Comparison of ENCODE assay signal across 15 cellular contexts in genomic region chr12:38527631-38528030, GRCh38.
DNase-seq lines count a peak whose midpoint lies in the region; ATAC-seq and TF ChIP-seq lines count a peak whose summit lies in the region.
"Had no signal": no experiment of that assay in that cellular context is flagged by ENCODE, and none has a peak within 500 bp of the region (broad histone marks: within the 10 kb centered on the region; RNA-seq: fewer than 3 reads in every experiment).

No MANE protein-coding gene starts in this region.

- intact Hi-C loops in PC-3 (cut with micrococcal nuclease), result no loop called here

- BruUV-seq in PC-3 (replicated peaks; lab: Mats Ljungman, UMichigan), result no TSS peak

- H3K27me3 ChIP-seq in GM23338 (ENCODE audit: insufficient read depth) (no peaks in the 10 kb centered on the region), PC-3 (ENCODE audit: low read length) (no peaks in the 10 kb centered on the region), neural progenitor cell (no peaks in the 10 kb centered on the region), right atrium auricular region (no peaks in the 10 kb centered on the region)

- no peak for TF ChIP-seq CTCF in GM23338 (conservative IDR thresholded peaks at IDR 0.05; ENCODE audit: low read depth in 2 of 2)
- no peak for TF ChIP-seq CTCF in PC-3 (conservative IDR thresholded peaks at IDR 0.05; ENCODE audit: low read depth, low read length)
- no peak for TF ChIP-seq CTCF in epithelial cell of esophagus (IDR thresholded peaks at IDR 0.05; ENCODE audit: insufficient read depth, low read depth, low read length, missing control alignments)
- TF ChIP-seq CTCF in neural progenitor cell (IDR thresholded peaks at IDR 0.05), result no peak
- no peak for TF ChIP-seq CTCF in right atrium auricular region (IDR thresholded peaks at IDR 0.05)

- H3K4me2 ChIP-seq in GM23338, result no peak overlapping the region
- H3K4me2 ChIP-seq in PC-3 (ENCODE audit: low read length), result no peak overlapping the region
- H3K4me2 ChIP-seq in neural progenitor cell, result no peak overlapping the region

- H3K9me2 ChIP-seq in GM23338 (ENCODE audit: insufficient read depth), result no peaks in the 10 kb centered on the region
- no peaks in the 10 kb centered on the region for H3K9me2 ChIP-seq in PC-3 (replicated peaks; ENCODE audit: low read length)

- H2AFZ ChIP-seq in GM23338 (no peak overlapping the region), PC-3 (ENCODE audit: low read length) (no peak overlapping the region), neural progenitor cell (replicated peaks) (no peak overlapping the region)
- H2AFZ ChIP-seq: GM23248 had no signal

- no peaks in the 10 kb centered on the region for H3K36me3 ChIP-seq in GM23338 (ENCODE audit: insufficient read depth)
- H3K36me3 ChIP-seq in PC-3 (ENCODE audit: low read depth, low read length), result no peaks in the 10 kb centered on the region
- no peaks in the 10 kb centered on the region for H3K36me3 ChIP-seq in neural progenitor cell
- no peaks in the 10 kb centered on the region for H3K36me3 ChIP-seq in right atrium auricular region

- POLR2A ChIA-PET in PC-3 (lab: Charles Lee; ENCODE audit: unreplicated experiment), result no interaction called here

- H3K4me3 ChIP-seq in GM23338, result no peak overlapping the region
- H3K4me3 ChIP-seq in PC-3 (ENCODE audit: low read length), result no peak overlapping the region
- H3K4me3 ChIP-seq in epithelial cell of esophagus (ENCODE audit: low read length), result no peak overlapping the region
- no peak overlapping the region for H3K4me3 ChIP-seq in neural progenitor cell
- H3K4me3 ChIP-seq in right atrium auricular region, result no peak overlapping the region
- H3K4me3 ChIP-seq: GM23248 had no signal

- H3K27me3 Mint-ChIP-seq in GM23338 (ENCODE audit: insufficient read depth, low read depth, poor library complexity) (no peaks in the 10 kb centered on the region), neural progenitor cell (ENCODE audit: insufficient read depth, low read depth) (peaks cover 2% of the 10 kb centered on the region)
- H3K27me3 Mint-ChIP-seq: CD4-positive, alpha-beta memory T cell had no signal

- H3K9me3 ChIP-seq in PC-3 (ENCODE audit: low read length), result no peaks in the 10 kb centered on the region
- no peaks in the 10 kb centered on the region for H3K9me3 ChIP-seq in neural progenitor cell (ENCODE audit: low read depth)
- H3K9me3 ChIP-seq in right atrium auricular region, result peaks cover 0 to 4% of the 10 kb centered on the region in 2 donors
- H3K9me3 ChIP-seq: Caco-2 had no signal

- H3K9me3 Mint-ChIP-seq in GM23338 (peaks cover 3% of the 10 kb centered on the region; the same call in 1 of the 3 replicates), neural progenitor cell (peaks cover 3% of the 10 kb centered on the region)
- H3K9me3 Mint-ChIP-seq: H9 had no signal

- DNase-seq in GM23338 (ENCODE audit: low spot score) (no peak), PC-3 (peak; percentile 8), epithelial cell of esophagus (ENCODE audit: low read depth) (peak; percentile 34), neural progenitor cell (ENCODE audit: low spot score) (no peak), NCI-H524 treated with DMSO at 0.1 percent for 48 hours (lab: John Stamatoyannopoulos, UW) (no peak), right atrium auricular region (ENCODE audit: low spot score) (no peak)
- DNase-seq: C1 segment of cervical spinal cord; Caco-2; CD4-positive, alpha-beta memory T cell; DMS153; DND-41; GM23248; H9; HFFc6 had no signal

- H3K4me1 Mint-ChIP-seq in GM23338 (no peaks in the 10 kb centered on the region; the same call in 2 of the 3 replicates), neural progenitor cell (peaks cover 12% of the 10 kb centered on the region)
- H3K4me1 Mint-ChIP-seq: CD4-positive, alpha-beta memory T cell had no signal

- H3K79me2 ChIP-seq in GM23338 (replicated peaks; ENCODE audit: insufficient read depth) (no peaks in the 10 kb centered on the region), PC-3 (ENCODE audit: low read length) (no peaks in the 10 kb centered on the region), neural progenitor cell (ENCODE audit: low read depth) (no peaks in the 10 kb centered on the region)

- H3K27ac Mint-ChIP-seq in GM23338, result peak overlapping the region; percentile 72; the same call in 1 of the 2 replicates
- peak overlapping the region; percentile 79 for H3K27ac Mint-ChIP-seq in neural progenitor cell
- H3K27ac Mint-ChIP-seq: CD4-positive, alpha-beta memory T cell; HFFc6 had no signal

- no peak overlapping the region for H3K9ac ChIP-seq in PC-3 (ENCODE audit: low read length)
- no peak overlapping the region for H3K9ac ChIP-seq in neural progenitor cell
- H3K9ac ChIP-seq: GM23248 had no signal

- no peaks in the 10 kb centered on the region for H3K36me3 Mint-ChIP-seq in GM23338 (ENCODE audit: low read depth)
- no peaks in the 10 kb centered on the region for H3K36me3 Mint-ChIP-seq in neural progenitor cell
- H3K36me3 Mint-ChIP-seq: CD4-positive, alpha-beta memory T cell had no signal

- CTCF ChIA-PET in PC-3 (lab: Charles Lee), result no interaction called here

- H3F3A ChIP-seq in GM23338 (replicated peaks; ENCODE audit: low read depth), result no peaks in the 10 kb centered on the region
- H3F3A ChIP-seq in PC-3 (ENCODE audit: low read length, unreplicated experiment), result no peaks in the 10 kb centered on the region
- no peaks in the 10 kb centered on the region for H3F3A ChIP-seq in neural progenitor cell (ENCODE audit: low read depth)

- ATAC-seq in GM23338 (no peak), PC-3 (peak; percentile 56)
- ATAC-seq in activated CD4-positive, CD25-positive, alpha-beta regulatory T cell treated with anti-CD3 and anti-CD28 coated beads, Interleukin-2, amount 50 U/mL, for 24 hours, result no peak

- H3K4me1 ChIP-seq in GM23338 (ENCODE audit: insufficient read depth), result no peaks in the 10 kb centered on the region
- H3K4me1 ChIP-seq in PC-3 (ENCODE audit: insufficient read depth, low read length), result no peaks in the 10 kb centered on the region
- H3K4me1 ChIP-seq in neural progenitor cell, result peaks cover 3% of the 10 kb centered on the region
- H3K4me1 ChIP-seq in right atrium auricular region, result no peaks in the 10 kb centered on the region
- H3K4me1 ChIP-seq: Caco-2 had no signal

- H3K4me3 Mint-ChIP-seq in GM23338, result no peak overlapping the region
- H3K4me3 Mint-ChIP-seq in neural progenitor cell, result no peak overlapping the region
- H3K4me3 Mint-ChIP-seq: CD4-positive, alpha-beta memory T cell; H9; HFFc6 had no signal

- H3K27ac ChIP-seq in GM23338 (ENCODE audit: low read depth), result no peak overlapping the region
- H3K27ac ChIP-seq in PC-3 (ENCODE audit: low read length), result no peak overlapping the region
- H3K27ac ChIP-seq in neural progenitor cell, result no peak overlapping the region
- H3K27ac ChIP-seq in right atrium auricular region, result no peak overlapping the region
- H3K27ac ChIP-seq: GM23248 had no signal

- H4K20me1 ChIP-seq in GM23338 (replicated peaks; ENCODE audit: insufficient read depth) (no peaks in the 10 kb centered on the region), PC-3 (ENCODE audit: low read length) (no peaks in the 10 kb centered on the region), neural progenitor cell (ENCODE audit: low read depth) (no peaks in the 10 kb centered on the region)

TF ChIP-seq in GM23338, 12 proteins besides CTCF, POLR2A, EP300 and RAD21 (continues in another document):
- no peak for TF ChIP-seq EZH2phosphoT487 (IDR thresholded peaks at IDR 0.05; ENCODE audit: unreplicated experiment)

Comparison
In these comparisons a context has a peak if more than half of its experiments do, and no peak if none do; other contexts are left out.
1. DNase-seq: peak in PC-3 (single experiment) and epithelial cell of esophagus (single experiment); none in GM23338 (single experiment), neural progenitor cell (single experiment), NCI-H524 treated with DMSO at 0.1 percent for 48 hours (single experiment) and right atrium auricular region (single experiment).